In genomic region chr10:97498841-97499560, GRCh38 we compare ENCODE assay signal across 8 cellular contexts. TPM values are rescaled to one million over a fixed set of nuclear protein-coding genes. Genes with fewer than 3 reads are reported as not detected.
DNase-seq lines count a peak whose midpoint lies in the region; ATAC-seq, FAIRE-seq and TF ChIP-seq lines count a peak whose summit lies in the region.

A gene with protein sequence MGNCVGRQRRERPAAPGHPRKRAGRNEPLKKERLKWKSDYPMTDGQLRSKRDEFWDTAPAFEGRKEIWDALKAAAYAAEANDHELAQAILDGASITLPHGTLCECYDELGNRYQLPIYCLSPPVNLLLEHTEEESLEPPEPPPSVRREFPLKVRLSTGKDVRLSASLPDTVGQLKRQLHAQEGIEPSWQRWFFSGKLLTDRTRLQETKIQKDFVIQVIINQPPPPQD (plus strand): TSS chr10:97498924. CDS start chr10:97499204, 280 bp downstream.

- FAIRE-seq in HepG2 (lab: Jason Lieb, UNC) = no peak

- TF ChIP-seq CTCF in HL-60 (IDR thresholded peaks at IDR 0.05; ENCODE audit: insufficient read depth, low read length) (no peak), WTC11 (IDR thresholded peaks at IDR 0.05) (no peak), HepG2 (CRISPR knock-in tag; IDR thresholded peaks at IDR 0.05) (peak; percentile 17; the same call in 1 of the 2 replicates)

- TF ChIP-seq POLR2A in HepG2 (IDR thresholded peaks at IDR 0.05; ENCODE audit: insufficient read depth in 1 of 2, low read depth in 2 of 2, low read length in 2 of 2) = no peak

- no peaks in the 10 kb centered on the region for H3K9me3 Mint-ChIP-seq in WTC11

- BruUV-seq in HepG2 (replicated peaks; lab: Mats Ljungman, UMichigan) = no TSS peak

- peaks cover 57% of the 10 kb centered on the region for H3K4me1 Mint-ChIP-seq in WTC11

- peaks cover 1% of the 10 kb centered on the region; the same call in 1 of the 2 replicates for H3K36me3 Mint-ChIP-seq in WTC11

- WGBS in HepG2 (ENCODE audit: low lambda C conversion rate) = 0% methylated on average over 9 of the region's 66 CpGs

- TF ChIP-seq EP300 in HepG2 (IDR thresholded peaks at IDR 0.05; ENCODE audit: low read depth in 2 of 2, low read length in 2 of 2) (no peak), HepG2 (CRISPR knock-in tag; IDR thresholded peaks at IDR 0.05; ENCODE audit: borderline replicate concordance) (no peak)

- TF ChIP-seq RAD21 in HepG2 (CRISPR knock-in tag; IDR thresholded peaks at IDR 0.05) = 0 out of 2 replicates have a peak, but pooled peaks have one; percentile 9

- POLR2A ChIA-PET in WTC11 (lab: Charles Lee) = interaction anchor here (0.5 to 1.6 kb wide), 8 partner anchors 10 to 142 kb away, joined by 3 to 6 read pairs (median 3); no protein-coding TSS in a partner anchor
- POLR2A ChIA-PET in HepG2 (lab: Yijun Ruan, JAX) = interaction anchor here (0.7 to 1.7 kb wide), 9 partner anchors 9 to 188 kb away, joined by 3 to 5 read pairs (median 4); partner anchors contain the start of gene AVPI1

- peak within 1 kb of the TSS; percentile 1 for H2AFZ ChIP-seq in HepG2 (ENCODE audit: low read length)

- CTCF ChIA-PET in WTC11 (lab: Charles Lee) (interaction anchor here (0.6 to 2.4 kb wide), 12 partner anchors 9 to 113 kb away, joined by 4 to 36 read pairs (median 10); partner anchors contain the start of gene ANKRD2), HepG2 (lab: Yijun Ruan, JAX; ENCODE audit: low intra/inter-chr PET ratio, low total read pairs) (no interaction called here)

- H3K4me2 ChIP-seq in HepG2 (ENCODE audit: low read depth, low read length) = peak within 1 kb of the TSS; percentile 91

- H3K9me3 ChIP-seq in HepG2 (ENCODE audit: low read length) = no peaks in the 10 kb centered on the region

- H3K36me3 ChIP-seq in HepG2 (replicated peaks in 1 of 2; ENCODE audit: control insufficient read depth in 1 of 2, insufficient read depth in 2 of 2, low read length in 2 of 2) = no peaks in the 10 kb centered on the region; a peak in 1 of 5 replicates

- peaks cover 21% of the 10 kb centered on the region for H3K27me3 Mint-ChIP-seq in WTC11 (ENCODE audit: low read depth)

- H3K4me3 ChIP-seq in HL-60 (replicated peaks; ENCODE audit: insufficient read depth, low read length) (peak within 1 kb of the TSS; percentile 95), HepG2 (replicated peaks in 1 of 3; ENCODE audit: insufficient read depth in 1 of 3, low read depth in 2 of 3, low read length in 3 of 3) (peak within 1 kb of the TSS; percentile 67 to 90 (median 89))

- intact Hi-C loops in HepG2 (cut with micrococcal nuclease; ENCODE audit: unreplicated experiment) = loop anchor here (2.0 kb wide), 1 partner anchor 54 kb away; no protein-coding TSS in a partner anchor

- peak within 1 kb of the TSS; percentile 81 for H3K4me3 Mint-ChIP-seq in WTC11

- H3K27me3 ChIP-seq in HL-60 (ENCODE audit: insufficient read depth, poor library complexity, severe bottlenecking) (no peaks in the 10 kb centered on the region), HepG2 (ENCODE audit: control insufficient read depth in 1 of 2, insufficient read depth in 2 of 2, low read length in 2 of 2) (no peaks in the 10 kb centered on the region; a peak in 1 of 5 replicates)

- no peak for DNase-seq in HL-60 (ENCODE audit: low read depth in 1 of 2, low spot score in 1 of 2)
- peak; percentile 55 for DNase-seq in WTC11 (ENCODE audit: low spot score)
- peak; percentile 46 for DNase-seq in dedifferentiated amniotic fluid mesenchymal stem cell (ENCODE audit: extremely low spot score)
- DNase-seq in HepG2 (ENCODE audit: low spot score) = peak; percentile 19
- peak; percentile 6 for DNase-seq in stimulated activated CD4-positive, alpha-beta T cell treated with anti-CD3 and anti-CD28 coated beads, Interleukin-2, amount 100 ng/mL, for 4 hours (ENCODE audit: low read depth)

- H3K4me1 ChIP-seq in HepG2 (ENCODE audit: insufficient read depth, low read length) = peaks cover 54% of the 10 kb centered on the region

- peaks cover 21% of the 10 kb centered on the region for H4K20me1 ChIP-seq in HepG2 (ENCODE audit: insufficient read depth, low read length)

- peaks cover 44% of the 10 kb centered on the region for H3K79me2 ChIP-seq in HepG2 (ENCODE audit: insufficient read depth, low read length)

- in situ Hi-C loops in HepG2 (cut with HindIII; ENCODE audit: extremely low pct_ligation_motif_present, low pct_unique_long_range_greater_than_20kb) = no loop called here

- peak within 1 kb of the TSS; percentile 85 for H3K27ac ChIP-seq in HL-60 (replicated peaks)
- H3K27ac ChIP-seq in HepG2 (ENCODE audit: extremely low read length, insufficient read depth, low read length) = peak within 1 kb of the TSS; percentile 90

- peak within 1 kb of the TSS; percentile 91 for H3K27ac Mint-ChIP-seq in WTC11

- peak within 1 kb of the TSS; percentile 92 for H3K9ac ChIP-seq in HepG2 (ENCODE audit: insufficient read depth, low read depth, low read length)

- ATAC-seq in GM19023 (IDR thresholded peaks at IDR 0.05; ENCODE audit: unreplicated experiment) (peak; percentile 3), WTC11 (peak; percentile 2), HepG2 (peak; percentile 95), HG03565 (IDR thresholded peaks at IDR 0.05; ENCODE audit: unreplicated experiment) (no peak), GM21367 (IDR thresholded peaks at IDR 0.05; ENCODE audit: unreplicated experiment) (no peak)

TF ChIP-seq in WTC11, 78 proteins besides CTCF, POLR2A, EP300 and RAD21 (continues in another document):
- TF ChIP-seq ZNF219 (CRISPR knock-in tag; IDR thresholded peaks at IDR 0.05; ENCODE audit: borderline replicate concordance) = no peak
- no peak for TF ChIP-seq IRF2 (CRISPR knock-in tag; IDR thresholded peaks at IDR 0.05; ENCODE audit: borderline replicate concordance, low read depth)
- peak; percentile 31; the same call in 1 of the 2 replicates for TF ChIP-seq TP53 (CRISPR knock-in tag; IDR thresholded peaks at IDR 0.05)
- 0 out of 2 replicates have a peak, but pooled peaks have one; percentile 25 for TF ChIP-seq ELF4 (CRISPR knock-in tag; IDR thresholded peaks at IDR 0.05; ENCODE audit: low read depth)
- no peak for TF ChIP-seq RORB (CRISPR knock-in tag; IDR thresholded peaks at IDR 0.05)
- no peak for TF ChIP-seq NFYB (CRISPR knock-in tag; conservative IDR thresholded peaks at IDR 0.05; ENCODE audit: low read depth)
- TF ChIP-seq E2F1 (CRISPR knock-in tag; IDR thresholded peaks at IDR 0.05) = no peak

TF ChIP-seq in HepG2, 621 proteins besides CTCF, POLR2A, EP300 and RAD21 (continues in another document):
- TF ChIP-seq GATAD1 (CRISPR knock-in tag; IDR thresholded peaks at IDR 0.05) (no peak), ZNF687 (CRISPR knock-in tag; IDR thresholded peaks at IDR 0.05) (peak; percentile 9), KLF12 (CRISPR knock-in tag; IDR thresholded peaks at IDR 0.05; ENCODE audit: borderline replicate concordance) (peak; percentile 15; the same call in 1 of the 2 replicates), ZNF674 (CRISPR knock-in tag; IDR thresholded peaks at IDR 0.05; ENCODE audit: low read depth) (no peak; the same call in 1 of the 2 replicates)

RNA-seq across cellular contexts. Expression of the gene that starts here (rescaled TPM):
- total RNA-seq in WTC11 (2021) (29.1 to 35.7 TPM (median 31.2 TPM) in 3 replicates), HepG2 (2016; rRNA removed; fragmentation: Illumina TruSeq; extraction: Trizol) (5.8 and 7.9 TPM in 2 replicates)
- total RNA-seq in HepG2 (2016; cell fraction: cytosol; rRNA removed; fragmentation: Illumina TruSeq; extraction: Trizol; ENCODE audit: low read depth) = 9.2 and 11.9 TPM in 2 replicates
- 6.4 and 7.1 TPM in 2 replicates for total RNA-seq in HepG2 (2016; cell fraction: insoluble cytoplasmic fraction; rRNA removed; fragmentation: Illumina TruSeq; extraction: Trizol)
- total RNA-seq in HepG2 (2016; cell fraction: membrane; rRNA removed; fragmentation: Illumina TruSeq; extraction: Trizol) = 14.8 and 18.5 TPM in 2 replicates
- total RNA-seq in HepG2 (2016; cell fraction: nucleus; rRNA removed; fragmentation: Illumina TruSeq; extraction: Trizol) = 2.4 and 3.1 TPM in 2 replicates
- polyA plus RNA-seq in HepG2 (2011; rRNA removed) = 10.0 and 11.4 TPM in 2 replicates
- 9.4 and 14.7 TPM in 2 replicates for polyA plus RNA-seq in HepG2 (2011; cell fraction: cytosol; rRNA removed)
- polyA plus RNA-seq in HepG2 (2011; cell fraction: nucleus; rRNA removed) = 8.0 and 8.7 TPM in 2 replicates
- polyA plus RNA-seq in HepG2 (2012) = 3.0 and 5.7 TPM in 2 replicates
- 15.7 and 20.7 TPM in 2 replicates for polyA plus RNA-seq in HepG2 (2016; cell fraction: cytosol; fragmentation: Illumina TruSeq; extraction: Trizol; ENCODE audit: low read depth)
- polyA plus RNA-seq in HepG2 (2016; cell fraction: insoluble cytoplasmic fraction; fragmentation: Illumina TruSeq; extraction: Trizol; ENCODE audit: low read depth) = 7.6 and 9.1 TPM in 2 replicates
- 18.5 and 20.4 TPM in 2 replicates for polyA plus RNA-seq in HepG2 (2016; cell fraction: membrane; fragmentation: Illumina TruSeq; extraction: Trizol; ENCODE audit: low read depth)
- polyA plus RNA-seq in HepG2 (2016; cell fraction: nucleus; fragmentation: Illumina TruSeq; extraction: Trizol; ENCODE audit: insufficient read depth, low read depth) = 7.0 and 8.0 TPM in 2 replicates
- polyA minus RNA-seq in HepG2 (2011; rRNA and poly(A)+ RNA removed; ENCODE audit: low replicate concordance) = 3.1 and 12.1 TPM in 2 replicates
- 5.4 and 6.2 TPM in 2 replicates for polyA minus RNA-seq in HepG2 (2011; cell fraction: cytosol; rRNA and poly(A)+ RNA removed)
- 1.4 and 1.5 TPM in 2 replicates for polyA minus RNA-seq in HepG2 (2011; cell fraction: nucleus; rRNA and poly(A)+ RNA removed)

Comparison
In these comparisons a context has a peak if more than half of its experiments do, and no peak if none do; other contexts are left out.
1. ATAC-seq: peak in GM19023 (single experiment), WTC11 (single experiment) and HepG2 (single experiment); none in HG03565 (single experiment) and GM21367 (single experiment).
2. DNase-seq: peak in WTC11 (single experiment), dedifferentiated amniotic fluid mesenchymal stem cell (single experiment), HepG2 (single experiment) and stimulated activated CD4-positive, alpha-beta T cell treated with anti-CD3 and anti-CD28 coated beads, Interleukin-2, amount 100 ng/mL, for 4 hours (single experiment); none in HL-60 (0 of 2).